ENCODE assay signal across 12 cellular contexts in the genomic region with DNA sequence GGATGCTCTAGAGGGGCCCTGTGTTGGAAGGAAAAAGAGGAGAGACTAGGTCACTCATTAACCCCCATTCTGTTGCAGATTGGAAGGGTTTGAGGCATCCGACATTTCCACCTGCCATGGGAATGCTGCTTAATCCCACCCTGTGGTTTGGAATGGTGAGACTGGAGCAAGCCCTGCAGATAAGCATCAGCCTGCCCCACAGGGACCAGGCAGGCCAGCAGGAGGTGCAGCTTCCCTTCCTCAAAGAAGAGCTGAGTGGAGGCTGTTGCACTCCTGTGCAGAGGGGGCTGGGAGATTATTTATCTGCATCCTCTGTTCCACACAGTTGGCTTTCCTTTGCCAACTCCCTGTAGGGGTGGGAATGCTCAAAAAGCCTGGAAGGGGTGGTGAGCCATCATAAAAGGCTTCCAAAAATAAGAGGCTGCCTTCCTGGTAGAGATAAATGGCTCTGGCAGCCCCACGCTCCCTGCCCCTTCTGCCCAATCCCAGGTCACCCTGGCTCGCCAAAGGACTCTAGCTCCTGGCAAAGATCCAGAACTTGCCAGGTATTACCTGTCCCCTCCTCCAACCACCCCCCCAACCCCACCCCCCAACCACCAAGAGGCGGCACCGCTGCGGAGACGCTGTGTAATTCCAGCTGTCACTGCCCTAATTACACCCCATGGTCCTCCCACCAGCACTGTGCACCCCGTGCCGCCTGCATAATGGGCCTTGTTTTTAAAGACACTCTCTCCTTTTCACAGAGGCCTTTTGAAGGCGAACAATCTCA.
DNase-seq lines count a peak whose midpoint lies in the region; ATAC-seq and TF ChIP-seq lines count a peak whose summit lies in the region.
"Had no signal": no experiment of that assay in that cellular context is flagged by ENCODE, and none has a peak within 500 bp of the region (broad histone marks: within the 10 kb centered on the region; RNA-seq: fewer than 3 reads in every experiment).

No MANE protein-coding gene starts in this region.

- H3K27ac ChIP-seq in SJCRH30 (no peak overlapping the region), neural cell (ENCODE audit: low read length) (peak overlapping the region; percentile 71)
- H3K27ac ChIP-seq: heart left ventricle, lower lobe of right lung, parathyroid adenoma had no signal

- H3K9me2 ChIP-seq in neural cell (ENCODE audit: insufficient read depth, low read length), result no peaks in the 10 kb centered on the region

- no peak overlapping the region for H3K27ac Mint-ChIP-seq in activated CD4-positive, alpha-beta T cell treated with anti-CD3 and anti-CD28 coated beads, Interleukin-2, amount 10 ng/mL, durations not matched to agents 24 days and 14 days
- H3K27ac Mint-ChIP-seq: activated CD8-positive, alpha-beta memory T cell treated with anti-CD3 and anti-CD28 coated beads, Interleukin-2, amount 10 ng/mL, durations not matched to agents 7 days and 5 days had no signal

- TF ChIP-seq EP300 in neural cell (conservative IDR thresholded peaks at IDR 0.05; ENCODE audit: poor library complexity, severe bottlenecking), result no peak

- H4K20me1 ChIP-seq in neural cell (ENCODE audit: insufficient read depth), result no peaks in the 10 kb centered on the region

- H3K4me3 ChIP-seq in SJCRH30 (no peak overlapping the region), neural cell (ENCODE audit: low read length) (peak overlapping the region; percentile 29)
- H3K4me3 ChIP-seq: heart left ventricle, lower lobe of right lung had no signal

- H3K4me3 Mint-ChIP-seq in activated CD4-positive, alpha-beta T cell treated with anti-CD3 and anti-CD28 coated beads, Interleukin-2, amount 10 ng/mL, durations not matched to agents 24 days and 14 days, result no peak overlapping the region
- H3K4me3 Mint-ChIP-seq: activated CD8-positive, alpha-beta memory T cell treated with anti-CD3 and anti-CD28 coated beads, Interleukin-2, amount 10 ng/mL, durations not matched to agents 7 days and 5 days had no signal

- peaks cover 11% of the 10 kb centered on the region for H3K27me3 Mint-ChIP-seq in activated CD4-positive, alpha-beta T cell treated with anti-CD3 and anti-CD28 coated beads, Interleukin-2, amount 10 ng/mL, durations not matched to agents 24 days and 14 days

- peak overlapping the region; percentile 49 for H3K9ac ChIP-seq in neural cell (ENCODE audit: low read length)
- H3K9ac ChIP-seq: parathyroid adenoma had no signal

- no peak overlapping the region for H2AFZ ChIP-seq in neural cell (ENCODE audit: low read depth, low read length)
- H2AFZ ChIP-seq: parathyroid adenoma had no signal

- no peaks in the 10 kb centered on the region for H3K9me3 Mint-ChIP-seq in activated CD4-positive, alpha-beta T cell treated with anti-CD3 and anti-CD28 coated beads, Interleukin-2, amount 10 ng/mL, durations not matched to agents 24 days and 14 days

- H3K36me3 Mint-ChIP-seq in activated CD4-positive, alpha-beta T cell treated with anti-CD3 and anti-CD28 coated beads, Interleukin-2, amount 10 ng/mL, durations not matched to agents 24 days and 14 days (ENCODE audit: low read depth), result no peaks in the 10 kb centered on the region
- H3K36me3 Mint-ChIP-seq: activated CD8-positive, alpha-beta memory T cell treated with anti-CD3 and anti-CD28 coated beads, Interleukin-2, amount 10 ng/mL, durations not matched to agents 7 days and 5 days had no signal

- H3K9me3 ChIP-seq in SJCRH30 (replicated peaks) (no peaks in the 10 kb centered on the region), neural cell (ENCODE audit: low read length) (no peaks in the 10 kb centered on the region)
- H3K9me3 ChIP-seq: heart left ventricle, lower lobe of right lung had no signal

- no peaks in the 10 kb centered on the region for H3F3A ChIP-seq in neural cell (ENCODE audit: insufficient read depth, low read length, poor library complexity, severe bottlenecking)

- H3K4me1 Mint-ChIP-seq in activated CD4-positive, alpha-beta T cell treated with anti-CD3 and anti-CD28 coated beads, Interleukin-2, amount 10 ng/mL, durations not matched to agents 24 days and 14 days, result no peaks in the 10 kb centered on the region
- H3K4me1 Mint-ChIP-seq: activated CD8-positive, alpha-beta memory T cell treated with anti-CD3 and anti-CD28 coated beads, Interleukin-2, amount 10 ng/mL, durations not matched to agents 7 days and 5 days had no signal

- H3K4me2 ChIP-seq in neural cell (ENCODE audit: low read length), result peak overlapping the region; percentile 53

- peaks cover 37% of the 10 kb centered on the region for H3K27me3 ChIP-seq in SJCRH30
- H3K27me3 ChIP-seq in neural cell (ENCODE audit: insufficient read depth, low read depth, low read length), result no peaks in the 10 kb centered on the region

- peak; percentile 56 for TF ChIP-seq RAD21 in neural cell (conservative IDR thresholded peaks at IDR 0.05)

- H3K36me3 ChIP-seq in SJCRH30, result no peaks in the 10 kb centered on the region
- H3K36me3 ChIP-seq in neural cell (ENCODE audit: insufficient read depth, low read length), result no peaks in the 10 kb centered on the region
- H3K36me3 ChIP-seq: heart left ventricle, lower lobe of right lung had no signal

- peak; percentile 68 for DNase-seq in NCI-H187 treated with DMSO at 0.1 percent for 48 hours (lab: John Stamatoyannopoulos, UW)
- DNase-seq in SJCRH30, result peak; percentile 12 to 18
- no peak for DNase-seq in DMS53 (lab: John Stamatoyannopoulos, UW)
- DNase-seq in activated CD4-positive, alpha-beta T cell treated with anti-CD3 and anti-CD28 coated beads, Interleukin-2, amount 10 ng/mL, durations not matched to agents 24 days and 14 days, result no peak
- no peak for DNase-seq in putamen (ENCODE audit: low spot score)
- DNase-seq: activated CD8-positive, alpha-beta memory T cell treated with anti-CD3 and anti-CD28 coated beads, Interleukin-2, amount 10 ng/mL, durations not matched to agents 7 days and 5 days; heart left ventricle; lower lobe of right lung had no signal

- peak; percentile 17 for TF ChIP-seq CTCF in GM12873 (IDR thresholded peaks at IDR 0.05; ENCODE audit: insufficient read depth, low read depth, low read length, missing control alignments)
- peak; percentile 56 for TF ChIP-seq CTCF in neural cell (IDR thresholded peaks at IDR 0.05; ENCODE audit: poor library complexity, severe bottlenecking)

- no peaks in the 10 kb centered on the region for H3K4me1 ChIP-seq in SJCRH30
- H3K4me1 ChIP-seq: heart left ventricle, lower lobe of right lung, parathyroid adenoma had no signal

- intact Hi-C loops in activated CD4-positive, alpha-beta T cell treated with anti-CD3 and anti-CD28 coated beads, Interleukin-2, amount 10 ng/mL, durations not matched to agents 24 days and 14 days (cut with micrococcal nuclease), result no loop called here

- no peaks in the 10 kb centered on the region for H3K79me2 ChIP-seq in neural cell (replicated peaks; ENCODE audit: insufficient read depth, low read length)
- H3K79me2 ChIP-seq: parathyroid adenoma had no signal

- ATAC-seq in GM18909 (IDR thresholded peaks at IDR 0.05; ENCODE audit: poor library complexity, unreplicated experiment), result no peak
- ATAC-seq: activated CD8-positive, alpha-beta memory T cell treated with anti-CD3 and anti-CD28 coated beads, Interleukin-2, amount 10 ng/mL, durations not matched to agents 7 days and 5 days; heart left ventricle; lower lobe of right lung had no signal

TF ChIP-seq in neural cell, 6 proteins besides CTCF, POLR2A, EP300 and RAD21:
- no peak for TF ChIP-seq EZH2 (IDR thresholded peaks at IDR 0.05; ENCODE audit: borderline replicate concordance, insufficient read depth, low read length, poor library complexity, severe bottlenecking)
- TF ChIP-seq SMC3 (conservative IDR thresholded peaks at IDR 0.05; ENCODE audit: poor library complexity), result peak; percentile 43
- TF ChIP-seq POLR2AphosphoS5 (IDR thresholded peaks at IDR 0.05), result peak; percentile 59

Comparison
In these comparisons a context has a peak if more than half of its experiments do, and no peak if none do; other contexts are left out.
1. DNase-seq: peak in NCI-H187 treated with DMSO at 0.1 percent for 48 hours (single experiment) and SJCRH30 (2 of 2); none in DMS53 (single experiment), activated CD4-positive, alpha-beta T cell treated with anti-CD3 and anti-CD28 coated beads, Interleukin-2, amount 10 ng/mL, durations not matched to agents 24 days and 14 days (single experiment) and putamen (single experiment).